In genomic region chr10:97736902-97737769, GRCh38 we compare ENCODE assay signal across 1 cellular context.
TF ChIP-seq lines count a peak whose summit lies in the region.

A gene with protein sequence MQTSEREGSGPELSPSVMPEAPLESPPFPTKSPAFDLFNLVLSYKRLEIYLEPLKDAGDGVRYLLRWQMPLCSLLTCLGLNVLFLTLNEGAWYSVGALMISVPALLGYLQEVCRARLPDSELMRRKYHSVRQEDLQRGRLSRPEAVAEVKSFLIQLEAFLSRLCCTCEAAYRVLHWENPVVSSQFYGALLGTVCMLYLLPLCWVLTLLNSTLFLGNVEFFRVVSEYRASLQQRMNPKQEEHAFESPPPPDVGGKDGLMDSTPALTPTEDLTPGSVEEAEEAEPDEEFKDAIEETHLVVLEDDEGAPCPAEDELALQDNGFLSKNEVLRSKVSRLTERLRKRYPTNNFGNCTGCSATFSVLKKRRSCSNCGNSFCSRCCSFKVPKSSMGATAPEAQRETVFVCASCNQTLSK (plus strand): TSS chr10:97737128. CDS start chr10:97738478, 1,350 bp downstream.

TF ChIP-seq in GM12878, 131 proteins besides CTCF, POLR2A, EP300 and RAD21 (continued from another document and continues in another):
- TF ChIP-seq PRDM15 (CRISPR knock-in tag; IDR thresholded peaks at IDR 0.05): peak; percentile 75
- peak; percentile 72 to 90 for TF ChIP-seq BHLHE40 (IDR thresholded peaks at IDR 0.05; ENCODE audit: borderline replicate concordance in 1 of 2, low read depth in 2 of 2, low read length in 1 of 2)
- no peak for TF ChIP-seq FOS (IDR thresholded peaks at IDR 0.05; ENCODE audit: borderline replicate concordance, extremely low read depth, insufficient read length)
- no peak for TF ChIP-seq SUZ12 (IDR thresholded peaks at IDR 0.05; ENCODE audit: unreplicated experiment)
- TF ChIP-seq CBX5 (IDR thresholded peaks at IDR 0.05; ENCODE audit: low read depth): no peak
- no peak for TF ChIP-seq TCF7 (IDR thresholded peaks at IDR 0.05; ENCODE audit: borderline replicate concordance)
- no peak for TF ChIP-seq WRNIP1 (IDR thresholded peaks at IDR 0.05; ENCODE audit: borderline replicate concordance, low read depth, low read length)
- peak; percentile 29; the same call in 1 of the 2 replicates for TF ChIP-seq PKNOX1 (IDR thresholded peaks at IDR 0.05)
- TF ChIP-seq POLR2AphosphoS5 (IDR thresholded peaks at IDR 0.05; ENCODE audit: low read length): peak; percentile 95
- TF ChIP-seq FOXK2 (IDR thresholded peaks at IDR 0.05): no peak
- no peak for TF ChIP-seq ZNF274 (IDR thresholded peaks at IDR 0.05; ENCODE audit: insufficient read depth, insufficient read length)
- no peak for TF ChIP-seq EED (IDR thresholded peaks at IDR 0.05; ENCODE audit: low read depth)
- TF ChIP-seq ZNF384 (IDR thresholded peaks at IDR 0.05; ENCODE audit: borderline replicate concordance, low read depth, low read length): no peak
- TF ChIP-seq TARDBP (IDR thresholded peaks at IDR 0.05; ENCODE audit: borderline replicate concordance): no peak
- peak; percentile 23; the same call in 1 of the 2 replicates for TF ChIP-seq ZNF207 (IDR thresholded peaks at IDR 0.05; ENCODE audit: borderline replicate concordance)
- TF ChIP-seq ELK1 (IDR thresholded peaks at IDR 0.05; ENCODE audit: low read depth, low read length): 0 out of 2 replicates have a peak, but pooled peaks have one; percentile 29
- TF ChIP-seq, protein P1, sequence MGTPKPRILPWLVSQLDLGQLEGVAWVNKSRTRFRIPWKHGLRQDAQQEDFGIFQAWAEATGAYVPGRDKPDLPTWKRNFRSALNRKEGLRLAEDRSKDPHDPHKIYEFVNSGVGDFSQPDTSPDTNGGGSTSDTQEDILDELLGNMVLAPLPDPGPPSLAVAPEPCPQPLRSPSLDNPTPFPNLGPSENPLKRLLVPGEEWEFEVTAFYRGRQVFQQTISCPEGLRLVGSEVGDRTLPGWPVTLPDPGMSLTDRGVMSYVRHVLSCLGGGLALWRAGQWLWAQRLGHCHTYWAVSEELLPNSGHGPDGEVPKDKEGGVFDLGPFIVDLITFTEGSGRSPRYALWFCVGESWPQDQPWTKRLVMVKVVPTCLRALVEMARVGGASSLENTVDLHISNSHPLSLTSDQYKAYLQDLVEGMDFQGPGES (IDR thresholded peaks at IDR 0.05): no peak
- TF ChIP-seq, protein P2, sequence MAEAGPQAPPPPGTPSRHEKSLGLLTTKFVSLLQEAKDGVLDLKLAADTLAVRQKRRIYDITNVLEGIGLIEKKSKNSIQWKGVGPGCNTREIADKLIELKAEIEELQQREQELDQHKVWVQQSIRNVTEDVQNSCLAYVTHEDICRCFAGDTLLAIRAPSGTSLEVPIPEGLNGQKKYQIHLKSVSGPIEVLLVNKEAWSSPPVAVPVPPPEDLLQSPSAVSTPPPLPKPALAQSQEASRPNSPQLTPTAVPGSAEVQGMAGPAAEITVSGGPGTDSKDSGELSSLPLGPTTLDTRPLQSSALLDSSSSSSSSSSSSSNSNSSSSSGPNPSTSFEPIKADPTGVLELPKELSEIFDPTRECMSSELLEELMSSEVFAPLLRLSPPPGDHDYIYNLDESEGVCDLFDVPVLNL (IDR thresholded peaks at IDR 0.05; ENCODE audit: low read depth, low read length): 0 out of 2 replicates have a peak, but pooled peaks have one; percentile 50
- no peak for TF ChIP-seq SKIL (IDR thresholded peaks at IDR 0.05; ENCODE audit: low read depth, poor library complexity, severe bottlenecking)
- TF ChIP-seq IRF4 (IDR thresholded peaks at IDR 0.05; ENCODE audit: low read depth, low read length): 0 out of 2 replicates have a peak, but pooled peaks have one; percentile 36
- TF ChIP-seq CHD2 (IDR thresholded peaks at IDR 0.05; ENCODE audit: borderline replicate concordance, low read depth, low read length): no peak; the same call in 1 of the 2 replicates
- peak; percentile 81 for TF ChIP-seq DPF2 (IDR thresholded peaks at IDR 0.05)
- no peak for TF ChIP-seq MTA3 (IDR thresholded peaks at IDR 0.05; ENCODE audit: borderline replicate concordance, low read length)
- TF ChIP-seq HCFC1 (IDR thresholded peaks at IDR 0.05; ENCODE audit: low read length): no peak; the same call in 1 of the 2 replicates
- TF ChIP-seq SMAD5 (IDR thresholded peaks at IDR 0.05; ENCODE audit: low read depth): peak; percentile 78
- TF ChIP-seq, protein P3, sequence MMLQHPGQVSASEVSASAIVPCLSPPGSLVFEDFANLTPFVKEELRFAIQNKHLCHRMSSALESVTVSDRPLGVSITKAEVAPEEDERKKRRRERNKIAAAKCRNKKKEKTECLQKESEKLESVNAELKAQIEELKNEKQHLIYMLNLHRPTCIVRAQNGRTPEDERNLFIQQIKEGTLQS (IDR thresholded peaks at IDR 0.05; ENCODE audit: borderline replicate concordance, extremely low read depth, low read depth, low read length): no peak
- TF ChIP-seq KDM1A (IDR thresholded peaks at IDR 0.05; ENCODE audit: borderline replicate concordance): no peak
- no peak for TF ChIP-seq MEF2A (IDR thresholded peaks at IDR 0.05; ENCODE audit: insufficient read depth, low read depth, low read length)
- TF ChIP-seq REST (IDR thresholded peaks at IDR 0.05; ENCODE audit: low read depth, low read length): no peak
- TF ChIP-seq TCF3 (IDR thresholded peaks at IDR 0.05; ENCODE audit: borderline replicate concordance, insufficient read depth, low read depth, low read length): no peak
- no peak for TF ChIP-seq SREBF1 (IDR thresholded peaks at IDR 0.05; ENCODE audit: low read length)
- TF ChIP-seq TAF1 (IDR thresholded peaks at IDR 0.05; ENCODE audit: borderline replicate concordance, low read depth, low read length): peak; percentile 81
- TF ChIP-seq ZBTB11 (CRISPR knock-in tag; IDR thresholded peaks at IDR 0.05): no peak
- no peak for TF ChIP-seq SMAD1 (IDR thresholded peaks at IDR 0.05; ENCODE audit: low read depth, partially characterized antibody)
- TF ChIP-seq ZSCAN29 (IDR thresholded peaks at IDR 0.05): no peak
- no peak for TF ChIP-seq NFXL1 (IDR thresholded peaks at IDR 0.05; ENCODE audit: borderline replicate concordance)
- TF ChIP-seq NBN (IDR thresholded peaks at IDR 0.05): peak; percentile 99
- peak; percentile 77; the same call in 1 of the 2 replicates for TF ChIP-seq CBFB (IDR thresholded peaks at IDR 0.05; ENCODE audit: low read depth)
- 0 out of 2 replicates have a peak, but pooled peaks have one; percentile 69 for TF ChIP-seq ATF2 (IDR thresholded peaks at IDR 0.05; ENCODE audit: low read length)
